Comparison of ENCODE assay signal across 19 cellular contexts in the genomic region with DNA sequence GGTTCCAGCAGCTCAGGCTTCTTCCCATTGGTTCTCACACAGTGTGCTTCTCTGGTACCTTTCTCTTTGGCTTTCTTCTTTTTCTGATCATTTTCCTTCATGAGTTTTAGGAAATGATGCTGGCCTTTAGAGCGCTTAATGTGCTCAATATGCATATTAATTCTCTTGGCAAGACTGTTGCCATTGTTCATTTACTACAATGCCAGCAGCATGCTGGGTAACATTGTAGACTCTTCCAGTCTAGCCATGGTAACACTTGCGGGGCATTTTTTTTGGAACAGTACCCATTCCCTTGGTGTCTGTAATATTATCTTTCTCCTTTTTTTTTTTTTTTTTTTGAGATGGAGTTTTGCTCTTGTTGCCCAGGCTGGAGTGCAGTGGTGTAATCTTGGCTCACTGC. TPM values are rescaled to one million over a fixed set of nuclear protein-coding genes. Genes with fewer than 3 reads are reported as not detected.
DNase-seq lines count a peak whose midpoint lies in the region; TF ChIP-seq lines count a peak whose summit lies in the region.
"Had no signal": no experiment of that assay in that cellular context is flagged by ENCODE, and none has a peak within 500 bp of the region (broad histone marks: within the 10 kb centered on the region; RNA-seq: fewer than 3 reads in every experiment).

No MANE protein-coding gene starts in this region.

- H3K36me3 Mint-ChIP-seq in chondrocyte (ENCODE audit: low read depth) = no peaks in the 10 kb centered on the region

- H3K27me3 Mint-ChIP-seq in chondrocyte (ENCODE audit: low read depth) = no peaks in the 10 kb centered on the region
- H3K27me3 Mint-ChIP-seq: IgD-negative memory B cell had no signal

- intact Hi-C loops in posterior cingulate gyrus (cut with DNase I) = no loop called here

- H3K4me3 Mint-ChIP-seq in chondrocyte (ENCODE audit: unreplicated experiment) = no peak overlapping the region
- H3K4me3 Mint-ChIP-seq: CD14-positive monocyte; CD8-positive, alpha-beta T cell; IgD-negative memory B cell had no signal

- H3K27ac Mint-ChIP-seq in chondrocyte (ENCODE audit: unreplicated experiment) = peak overlapping the region; percentile 17
- H3K27ac Mint-ChIP-seq: CD8-positive, alpha-beta T cell had no signal

- peaks cover 43% of the 10 kb centered on the region for H3K4me1 Mint-ChIP-seq in chondrocyte (ENCODE audit: low read depth)

- no peaks in the 10 kb centered on the region for H3K9me3 Mint-ChIP-seq in chondrocyte (ENCODE audit: low read depth)
- H3K9me3 Mint-ChIP-seq: CD8-positive, alpha-beta T cell; IgD-negative memory B cell had no signal

- TF ChIP-seq CTCF in VCaP (conservative IDR thresholded peaks at IDR 0.05) = no peak
- no peak for TF ChIP-seq CTCF in chondrocyte (IDR thresholded peaks at IDR 0.05)
- TF ChIP-seq CTCF in GM20000 (IDR thresholded peaks at IDR 0.05; ENCODE audit: extremely low read depth, missing control alignments) = no peak

- H3K27ac ChIP-seq in VCaP (peak overlapping the region; percentile 85), substantia nigra (ENCODE audit: low read depth, low read length, poor library complexity, severe bottlenecking) (peak overlapping the region; percentile 33)
- H3K27ac ChIP-seq: GM23248 had no signal

- DNase-seq in chondrocyte (ENCODE audit: low spot score) (no peak), midbrain (lab: John Stamatoyannopoulos, UW) (peak; percentile 71), substantia nigra (lab: John Stamatoyannopoulos, UW) (peak in 13 of 49 donors; percentile 8 to 49 (median 17)), occipital lobe (lab: John Stamatoyannopoulos, UW) (no peak), posterior cingulate gyrus (no peak), GM20000 (ENCODE audit: low spot score) (no peak)
- DNase-seq in effector CD4-positive, alpha-beta T cell = no peak
- DNase-seq: CD8-positive, alpha-beta T cell; COR-L47; DMS153; DMS79 treated with DMSO at 0.1 percent for 48 hours; EL; GDM1; GM23248; H7 had no signal

RNA-seq across cellular contexts. Expression of gene UBE4B, which starts 21.7 kb away (rescaled TPM):
- total RNA-seq in chondrocyte = 46.3 to 51.9 TPM (median 47.1 TPM) in 3 replicates
- 35.4 TPM for total RNA-seq in occipital lobe

RNA-seq across cellular contexts. Expression of gene RBP7, which starts 57.4 kb away (rescaled TPM):
- total RNA-seq in chondrocyte (0.47 TPM in 1 of 3 replicates, not detected in the others), occipital lobe (not detected)
- total RNA-seq: CD8-positive, alpha-beta T cell; GM23248; HT1080 had no signal
